Comparison of ENCODE assay signal across 9 cellular contexts in the genomic region with DNA sequence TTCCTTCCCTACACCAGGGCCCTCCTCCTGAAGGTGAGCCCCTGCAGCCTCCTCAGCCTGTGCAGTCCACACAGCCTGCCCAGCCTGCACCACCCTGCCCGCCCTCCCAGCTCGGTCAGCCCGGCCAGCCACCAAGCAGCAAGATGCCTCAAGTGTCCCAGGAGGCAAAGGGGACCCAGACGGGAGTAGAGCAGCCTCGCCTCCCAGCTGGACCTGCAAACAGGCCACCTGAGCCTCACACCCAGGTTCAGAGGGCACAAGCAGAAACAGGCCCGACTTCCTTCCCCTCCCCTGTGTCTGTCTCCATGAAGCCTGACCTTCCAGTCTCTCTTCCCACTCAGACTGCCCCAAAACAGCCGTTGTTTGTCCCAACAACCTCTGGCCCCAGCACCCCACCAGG. TPM values are rescaled to one million over a fixed set of nuclear protein-coding genes. Genes with fewer than 3 reads are reported as not detected.
DNase-seq lines count a peak whose midpoint lies in the region; FAIRE-seq and TF ChIP-seq lines count a peak whose summit lies in the region.
"Had no signal": no experiment of that assay in that cellular context is flagged by ENCODE, and none has a peak within 500 bp of the region (broad histone marks: within the 10 kb centered on the region; RNA-seq: fewer than 3 reads in every experiment).

No MANE protein-coding gene starts in this region.

- peak overlapping the region; percentile 66 for H3K27ac Mint-ChIP-seq in activated CD4-positive, alpha-beta memory T cell treated with anti-CD3 and anti-CD28 coated beads, Interleukin-2, amount 10 ng/mL, durations not matched to agents 7 days and 5 days
- H3K27ac Mint-ChIP-seq in glutamatergic neuron (ENCODE audit: unreplicated experiment): peak overlapping the region; percentile 52

- WGBS in small intestine, 3 donors: 66 to 70% (median 67%) methylated on average over 7 of the region's 7 CpGs

- no peak for DNase-seq in activated CD4-positive, alpha-beta memory T cell treated with anti-CD3 and anti-CD28 coated beads, Interleukin-2, amount 10 ng/mL, durations not matched to agents 7 days and 5 days
- DNase-seq in glutamatergic neuron: no peak
- DNase-seq in small intestine: peak; percentile 31
- DNase-seq in NCI-H510A treated with DMSO at 0.1 percent for 48 hours (lab: John Stamatoyannopoulos, UW): no peak
- no peak for DNase-seq in cortex of kidney (lab: John Stamatoyannopoulos, UW)
- no peak for DNase-seq in NK-92 (lab: John Stamatoyannopoulos, UW; ENCODE audit: unreplicated experiment)
- DNase-seq: left ventricle myocardium superior; stimulated activated naive CD4-positive, alpha-beta T cell treated with Interleukin-2 at 50 U/mL for 16 hours had no signal

- H3K4me1 Mint-ChIP-seq in activated CD4-positive, alpha-beta memory T cell treated with anti-CD3 and anti-CD28 coated beads, Interleukin-2, amount 10 ng/mL, durations not matched to agents 7 days and 5 days: peaks cover 4% of the 10 kb centered on the region
- peaks cover 2% of the 10 kb centered on the region for H3K4me1 Mint-ChIP-seq in glutamatergic neuron (ENCODE audit: low read depth, unreplicated experiment)

- no peak for FAIRE-seq in small intestine (lab: Jason Lieb, UNC)

- POLR2A ChIA-PET in HEK293 (lab: Yijun Ruan, JAX): interaction anchor here (1.2 to 1.5 kb wide), 2 partner anchors 13 to 143 kb away, joined by 3 to 4 read pairs; no protein-coding TSS in a partner anchor
- POLR2A ChIA-PET in activated CD4-positive, alpha-beta memory T cell treated with anti-CD3 and anti-CD28 coated beads, Interleukin-2, amount 10 ng/mL, durations not matched to agents 7 days and 5 days (lab: Charles Lee): interaction anchor here (1.3 to 1.4 kb wide), 2 partner anchors 14 to 23 kb away, joined by 3 to 5 read pairs; no protein-coding TSS in a partner anchor

- H3K9me3 ChIP-seq in HEK293 (ENCODE audit: control insufficient read depth, insufficient read depth, low read depth, low read length) (no peaks in the 10 kb centered on the region), small intestine (ENCODE audit: control insufficient read depth, low read depth) (no peaks in the 10 kb centered on the region)

- H3K9me3 Mint-ChIP-seq in activated CD4-positive, alpha-beta memory T cell treated with anti-CD3 and anti-CD28 coated beads, Interleukin-2, amount 10 ng/mL, durations not matched to agents 7 days and 5 days: no peaks in the 10 kb centered on the region
- peaks cover 14% of the 10 kb centered on the region for H3K9me3 Mint-ChIP-seq in glutamatergic neuron (ENCODE audit: unreplicated experiment)

- peaks cover 71% of the 10 kb centered on the region for H3K36me3 Mint-ChIP-seq in activated CD4-positive, alpha-beta memory T cell treated with anti-CD3 and anti-CD28 coated beads, Interleukin-2, amount 10 ng/mL, durations not matched to agents 7 days and 5 days (ENCODE audit: low read depth)
- H3K36me3 Mint-ChIP-seq in glutamatergic neuron (ENCODE audit: unreplicated experiment): no peaks in the 10 kb centered on the region

- H3K27me3 Mint-ChIP-seq in activated CD4-positive, alpha-beta memory T cell treated with anti-CD3 and anti-CD28 coated beads, Interleukin-2, amount 10 ng/mL, durations not matched to agents 7 days and 5 days: no peaks in the 10 kb centered on the region
- peaks cover 9% of the 10 kb centered on the region for H3K27me3 Mint-ChIP-seq in glutamatergic neuron (ENCODE audit: unreplicated experiment)

- no peak for TF ChIP-seq CTCF in HEK293 (tag by site-specific recombination; IDR thresholded peaks at IDR 0.05)
- TF ChIP-seq CTCF in glutamatergic neuron (IDR thresholded peaks at IDR 0.05; ENCODE audit: partially characterized antibody, unreplicated experiment): no peak

- H3K4me3 Mint-ChIP-seq in activated CD4-positive, alpha-beta memory T cell treated with anti-CD3 and anti-CD28 coated beads, Interleukin-2, amount 10 ng/mL, durations not matched to agents 7 days and 5 days: no peak overlapping the region
- no peak overlapping the region for H3K4me3 Mint-ChIP-seq in glutamatergic neuron (ENCODE audit: unreplicated experiment)

- no peaks in the 10 kb centered on the region for H3K27me3 ChIP-seq in small intestine (ENCODE audit: control insufficient read depth in 2 of 2, insufficient read depth in 2 of 2, low read length in 2 of 2)

- H3K4me1 ChIP-seq in HEK293 (ENCODE audit: control insufficient read depth, insufficient read depth, low read length) (no peaks in the 10 kb centered on the region), small intestine (ENCODE audit: control insufficient read depth in 2 of 2, insufficient read depth in 1 of 2, low read depth in 1 of 2, low read length in 1 of 2) (no peaks in the 10 kb centered on the region)

- CTCF ChIA-PET in HEK293 (lab: Yijun Ruan, JAX): interaction anchor here (0.6 to 1.4 kb wide), 6 partner anchors 14 to 130 kb away, joined by 3 to 4 read pairs (median 3); a partner anchor contains a TSS
- CTCF ChIA-PET in activated CD4-positive, alpha-beta memory T cell treated with anti-CD3 and anti-CD28 coated beads, Interleukin-2, amount 10 ng/mL, durations not matched to agents 7 days and 5 days (lab: Charles Lee): no interaction called here

- H3K27ac ChIP-seq in HEK293 (ENCODE audit: extremely low read depth, low read depth, low read length): no peak overlapping the region
- no peak overlapping the region for H3K27ac ChIP-seq in small intestine (ENCODE audit: low read depth in 1 of 2, low read length in 1 of 2)

- H3K36me3 ChIP-seq in HEK293 (ENCODE audit: control insufficient read depth in 2 of 2, insufficient read depth in 1 of 2, low read length in 2 of 2) (peaks cover 7 to 99% of the 10 kb centered on the region in 2 experiments; a peak in 2 of 3 replicates), small intestine (ENCODE audit: control insufficient read depth in 2 of 2, insufficient read depth in 2 of 2, low read length in 2 of 2) (peaks cover 13 to 31% of the 10 kb centered on the region in 2 donors)

- H3K4me3 ChIP-seq in HEK293 (ENCODE audit: low read depth, low read length) (no peak overlapping the region), small intestine (ENCODE audit: low read depth in 1 of 2, low read length in 2 of 2) (no peak overlapping the region)

TF ChIP-seq in HEK293, 187 proteins besides CTCF, POLR2A, EP300 and RAD21 (continues in another document):
- peak; percentile 44; the same call in 1 of the 2 replicates for TF ChIP-seq ZNF223 (tag by site-specific recombination; IDR thresholded peaks at IDR 0.05)
- TF ChIP-seq, protein P1, sequence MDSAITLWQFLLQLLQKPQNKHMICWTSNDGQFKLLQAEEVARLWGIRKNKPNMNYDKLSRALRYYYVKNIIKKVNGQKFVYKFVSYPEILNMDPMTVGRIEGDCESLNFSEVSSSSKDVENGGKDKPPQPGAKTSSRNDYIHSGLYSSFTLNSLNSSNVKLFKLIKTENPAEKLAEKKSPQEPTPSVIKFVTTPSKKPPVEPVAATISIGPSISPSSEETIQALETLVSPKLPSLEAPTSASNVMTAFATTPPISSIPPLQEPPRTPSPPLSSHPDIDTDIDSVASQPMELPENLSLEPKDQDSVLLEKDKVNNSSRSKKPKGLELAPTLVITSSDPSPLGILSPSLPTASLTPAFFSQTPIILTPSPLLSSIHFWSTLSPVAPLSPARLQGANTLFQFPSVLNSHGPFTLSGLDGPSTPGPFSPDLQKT (IDR thresholded peaks at IDR 0.05; ENCODE audit: borderline replicate concordance, low read depth, low read length): no peak
- 0 out of 2 replicates have a peak, but pooled peaks have one; percentile 5 for TF ChIP-seq ZNF600 (tag by site-specific recombination; IDR thresholded peaks at IDR 0.05)
- TF ChIP-seq ZNF510 (tag by site-specific recombination; IDR thresholded peaks at IDR 0.05; ENCODE audit: insufficient replicate concordance): no peak
- TF ChIP-seq, protein P2, sequence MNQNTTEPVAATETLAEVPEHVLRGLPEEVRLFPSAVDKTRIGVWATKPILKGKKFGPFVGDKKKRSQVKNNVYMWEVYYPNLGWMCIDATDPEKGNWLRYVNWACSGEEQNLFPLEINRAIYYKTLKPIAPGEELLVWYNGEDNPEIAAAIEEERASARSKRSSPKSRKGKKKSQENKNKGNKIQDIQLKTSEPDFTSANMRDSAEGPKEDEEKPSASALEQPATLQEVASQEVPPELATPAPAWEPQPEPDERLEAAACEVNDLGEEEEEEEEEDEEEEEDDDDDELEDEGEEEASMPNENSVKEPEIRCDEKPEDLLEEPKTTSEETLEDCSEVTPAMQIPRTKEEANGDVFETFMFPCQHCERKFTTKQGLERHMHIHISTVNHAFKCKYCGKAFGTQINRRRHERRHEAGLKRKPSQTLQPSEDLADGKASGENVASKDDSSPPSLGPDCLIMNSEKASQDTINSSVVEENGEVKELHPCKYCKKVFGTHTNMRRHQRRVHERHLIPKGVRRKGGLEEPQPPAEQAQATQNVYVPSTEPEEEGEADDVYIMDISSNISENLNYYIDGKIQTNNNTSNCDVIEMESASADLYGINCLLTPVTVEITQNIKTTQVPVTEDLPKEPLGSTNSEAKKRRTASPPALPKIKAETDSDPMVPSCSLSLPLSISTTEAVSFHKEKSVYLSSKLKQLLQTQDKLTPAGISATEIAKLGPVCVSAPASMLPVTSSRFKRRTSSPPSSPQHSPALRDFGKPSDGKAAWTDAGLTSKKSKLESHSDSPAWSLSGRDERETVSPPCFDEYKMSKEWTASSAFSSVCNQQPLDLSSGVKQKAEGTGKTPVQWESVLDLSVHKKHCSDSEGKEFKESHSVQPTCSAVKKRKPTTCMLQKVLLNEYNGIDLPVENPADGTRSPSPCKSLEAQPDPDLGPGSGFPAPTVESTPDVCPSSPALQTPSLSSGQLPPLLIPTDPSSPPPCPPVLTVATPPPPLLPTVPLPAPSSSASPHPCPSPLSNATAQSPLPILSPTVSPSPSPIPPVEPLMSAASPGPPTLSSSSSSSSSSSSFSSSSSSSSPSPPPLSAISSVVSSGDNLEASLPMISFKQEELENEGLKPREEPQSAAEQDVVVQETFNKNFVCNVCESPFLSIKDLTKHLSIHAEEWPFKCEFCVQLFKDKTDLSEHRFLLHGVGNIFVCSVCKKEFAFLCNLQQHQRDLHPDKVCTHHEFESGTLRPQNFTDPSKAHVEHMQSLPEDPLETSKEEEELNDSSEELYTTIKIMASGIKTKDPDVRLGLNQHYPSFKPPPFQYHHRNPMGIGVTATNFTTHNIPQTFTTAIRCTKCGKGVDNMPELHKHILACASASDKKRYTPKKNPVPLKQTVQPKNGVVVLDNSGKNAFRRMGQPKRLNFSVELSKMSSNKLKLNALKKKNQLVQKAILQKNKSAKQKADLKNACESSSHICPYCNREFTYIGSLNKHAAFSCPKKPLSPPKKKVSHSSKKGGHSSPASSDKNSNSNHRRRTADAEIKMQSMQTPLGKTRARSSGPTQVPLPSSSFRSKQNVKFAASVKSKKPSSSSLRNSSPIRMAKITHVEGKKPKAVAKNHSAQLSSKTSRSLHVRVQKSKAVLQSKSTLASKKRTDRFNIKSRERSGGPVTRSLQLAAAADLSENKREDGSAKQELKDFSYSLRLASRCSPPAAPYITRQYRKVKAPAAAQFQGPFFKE (tag by site-specific recombination; IDR thresholded peaks at IDR 0.05; ENCODE audit: borderline replicate concordance): no peak
- TF ChIP-seq ZBTB20 (tag by site-specific recombination; IDR thresholded peaks at IDR 0.05): no peak

RNA-seq across cellular contexts. Expression of a gene that starts 38.8 kb away (rescaled TPM):
- 10 to 100 TPM; 43.8 to 48.0 TPM for total RNA-seq in activated CD4-positive, alpha-beta memory T cell treated with anti-CD3 and anti-CD28 coated beads, Interleukin-2, amount 10 ng/mL, durations not matched to agents 7 days and 5 days
- 86.9 TPM for total RNA-seq in glutamatergic neuron (ENCODE audit: unreplicated experiment)
- 10 to 100 TPM; 28.1 to 89.2 (median 71.8) TPM for polyA plus RNA-seq in small intestine
